1 cellular context compared by ENCODE assay signal in the genomic region with DNA sequence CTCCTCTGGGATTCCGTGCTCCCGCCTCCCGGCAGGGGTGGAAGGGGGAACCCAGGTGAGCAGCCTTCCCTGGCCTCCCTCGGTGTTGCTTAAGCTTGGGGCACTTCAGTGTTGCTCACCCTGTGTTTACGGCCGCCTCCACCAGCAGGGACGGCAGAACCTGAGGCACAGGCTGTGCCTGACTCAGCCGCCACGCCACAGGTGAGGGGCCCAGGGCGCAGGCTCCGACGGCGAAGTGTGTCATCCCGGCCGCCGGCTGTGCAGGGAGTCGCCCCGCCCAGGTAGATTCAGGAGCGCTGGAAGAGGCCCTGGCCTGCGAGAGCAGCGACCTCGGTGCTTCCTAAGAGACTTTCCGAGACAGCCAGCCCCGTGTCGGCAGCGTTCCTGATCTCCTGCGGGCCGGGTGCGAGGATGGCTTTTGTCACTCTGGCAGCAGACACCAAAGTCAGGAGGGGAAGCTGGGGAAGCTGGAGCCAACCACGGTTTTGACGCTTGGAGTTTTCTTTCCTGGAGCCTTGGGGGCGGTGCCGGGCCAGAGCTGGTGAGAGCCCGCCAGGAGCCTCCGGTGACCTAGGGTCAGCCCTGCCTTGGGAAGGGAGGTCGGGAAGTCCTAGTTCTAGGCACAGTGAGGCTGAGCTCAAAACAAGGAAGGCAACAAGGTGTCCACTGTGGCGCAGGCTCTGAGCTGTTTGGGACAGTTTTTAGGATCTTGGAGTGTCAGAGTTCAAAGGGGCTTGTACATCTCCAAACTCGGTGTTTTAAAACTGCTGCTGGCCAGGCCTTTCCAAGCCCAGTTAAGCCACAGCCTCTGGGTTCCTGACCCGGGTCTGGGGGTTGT.
A peak's percentile ranks its signal among the peaks of the same experiment; 100 is the strongest.
TF ChIP-seq lines count a peak whose summit lies in the region.

No MANE protein-coding gene starts in this region.

TF ChIP-seq in HepG2, 621 proteins besides CTCF, POLR2A, EP300 and RAD21 (continued from another document and continues in another):
- TF ChIP-seq, protein P1, sequence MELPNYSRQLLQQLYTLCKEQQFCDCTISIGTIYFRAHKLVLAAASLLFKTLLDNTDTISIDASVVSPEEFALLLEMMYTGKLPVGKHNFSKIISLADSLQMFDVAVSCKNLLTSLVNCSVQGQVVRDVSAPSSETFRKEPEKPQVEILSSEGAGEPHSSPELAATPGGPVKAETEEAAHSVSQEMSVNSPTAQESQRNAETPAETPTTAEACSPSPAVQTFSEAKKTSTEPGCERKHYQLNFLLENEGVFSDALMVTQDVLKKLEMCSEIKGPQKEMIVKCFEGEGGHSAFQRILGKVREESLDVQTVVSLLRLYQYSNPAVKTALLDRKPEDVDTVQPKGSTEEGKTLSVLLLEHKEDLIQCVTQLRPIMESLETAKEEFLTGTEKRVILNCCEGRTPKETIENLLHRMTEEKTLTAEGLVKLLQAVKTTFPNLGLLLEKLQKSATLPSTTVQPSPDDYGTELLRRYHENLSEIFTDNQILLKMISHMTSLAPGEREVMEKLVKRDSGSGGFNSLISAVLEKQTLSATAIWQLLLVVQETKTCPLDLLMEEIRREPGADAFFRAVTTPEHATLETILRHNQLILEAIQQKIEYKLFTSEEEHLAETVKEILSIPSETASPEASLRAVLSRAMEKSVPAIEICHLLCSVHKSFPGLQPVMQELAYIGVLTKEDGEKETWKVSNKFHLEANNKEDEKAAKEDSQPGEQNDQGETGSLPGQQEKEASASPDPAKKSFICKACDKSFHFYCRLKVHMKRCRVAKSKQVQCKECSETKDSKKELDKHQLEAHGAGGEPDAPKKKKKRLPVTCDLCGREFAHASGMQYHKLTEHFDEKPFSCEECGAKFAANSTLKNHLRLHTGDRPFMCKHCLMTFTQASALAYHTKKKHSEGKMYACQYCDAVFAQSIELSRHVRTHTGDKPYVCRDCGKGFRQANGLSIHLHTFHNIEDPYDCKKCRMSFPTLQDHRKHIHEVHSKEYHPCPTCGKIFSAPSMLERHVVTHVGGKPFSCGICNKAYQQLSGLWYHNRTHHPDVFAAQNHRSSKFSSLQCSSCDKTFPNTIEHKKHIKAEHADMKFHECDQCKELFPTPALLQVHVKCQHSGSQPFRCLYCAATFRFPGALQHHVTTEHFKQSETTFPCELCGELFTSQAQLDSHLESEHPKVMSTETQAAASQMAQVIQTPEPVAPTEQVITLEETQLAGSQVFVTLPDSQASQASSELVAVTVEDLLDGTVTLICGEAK (IDR thresholded peaks at IDR 0.05), result no peak
- TF ChIP-seq, protein P1 (CRISPR knock-in tag; IDR thresholded peaks at IDR 0.05), result no peak
- TF ChIP-seq NCOA5 (CRISPR knock-in tag; IDR thresholded peaks at IDR 0.05) (no peak), NR1H2 (CRISPR knock-in tag; IDR thresholded peaks at IDR 0.05; ENCODE audit: borderline replicate concordance, low read depth) (no peak), FOXO1 (CRISPR knock-in tag; IDR thresholded peaks at IDR 0.05) (peak; percentile 68; the same call in 1 of the 2 replicates), ZNF737 (CRISPR knock-in tag; IDR thresholded peaks at IDR 0.05; ENCODE audit: borderline replicate concordance) (no peak), GATAD1 (CRISPR knock-in tag; IDR thresholded peaks at IDR 0.05) (peak; percentile 48), ATF1 (CRISPR knock-in tag; IDR thresholded peaks at IDR 0.05) (no peak), ZNF263 (CRISPR knock-in tag; IDR thresholded peaks at IDR 0.05) (peak; percentile 74), ZNF768 (CRISPR knock-in tag; IDR thresholded peaks at IDR 0.05) (peak; percentile 56; the same call in 1 of the 2 replicates), ZSCAN21 (CRISPR knock-in tag; IDR thresholded peaks at IDR 0.05; ENCODE audit: borderline replicate concordance) (no peak), CBX5 (CRISPR knock-in tag; IDR thresholded peaks at IDR 0.05; ENCODE audit: borderline replicate concordance) (peak; percentile 54; the same call in 1 of the 2 replicates), SOX13 (IDR thresholded peaks at IDR 0.05) (0 out of 2 replicates have a peak, but pooled peaks have one; percentile 35), SOX13 (CRISPR knock-in tag; conservative IDR thresholded peaks at IDR 0.05 in 1 of 2, IDR thresholded peaks at IDR 0.05 in 1 of 2) (no peak), SNAPC2 (CRISPR knock-in tag; IDR thresholded peaks at IDR 0.05) (no peak), ZNF563 (CRISPR knock-in tag; IDR thresholded peaks at IDR 0.05) (no peak), ZNF337 (CRISPR knock-in tag; IDR thresholded peaks at IDR 0.05; ENCODE audit: borderline replicate concordance, low read depth) (0 out of 2 replicates have a peak, but pooled peaks have one; percentile 50), PLRG1 (conservative IDR thresholded peaks at IDR 0.05) (no peak)
- TF ChIP-seq, protein P2, sequence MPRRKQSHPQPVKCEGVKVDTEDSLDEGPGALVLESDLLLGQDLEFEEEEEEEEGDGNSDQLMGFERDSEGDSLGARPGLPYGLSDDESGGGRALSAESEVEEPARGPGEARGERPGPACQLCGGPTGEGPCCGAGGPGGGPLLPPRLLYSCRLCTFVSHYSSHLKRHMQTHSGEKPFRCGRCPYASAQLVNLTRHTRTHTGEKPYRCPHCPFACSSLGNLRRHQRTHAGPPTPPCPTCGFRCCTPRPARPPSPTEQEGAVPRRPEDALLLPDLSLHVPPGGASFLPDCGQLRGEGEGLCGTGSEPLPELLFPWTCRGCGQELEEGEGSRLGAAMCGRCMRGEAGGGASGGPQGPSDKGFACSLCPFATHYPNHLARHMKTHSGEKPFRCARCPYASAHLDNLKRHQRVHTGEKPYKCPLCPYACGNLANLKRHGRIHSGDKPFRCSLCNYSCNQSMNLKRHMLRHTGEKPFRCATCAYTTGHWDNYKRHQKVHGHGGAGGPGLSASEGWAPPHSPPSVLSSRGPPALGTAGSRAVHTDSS (CRISPR knock-in tag; conservative IDR thresholded peaks at IDR 0.05), result no peak
- TF ChIP-seq, protein P3, sequence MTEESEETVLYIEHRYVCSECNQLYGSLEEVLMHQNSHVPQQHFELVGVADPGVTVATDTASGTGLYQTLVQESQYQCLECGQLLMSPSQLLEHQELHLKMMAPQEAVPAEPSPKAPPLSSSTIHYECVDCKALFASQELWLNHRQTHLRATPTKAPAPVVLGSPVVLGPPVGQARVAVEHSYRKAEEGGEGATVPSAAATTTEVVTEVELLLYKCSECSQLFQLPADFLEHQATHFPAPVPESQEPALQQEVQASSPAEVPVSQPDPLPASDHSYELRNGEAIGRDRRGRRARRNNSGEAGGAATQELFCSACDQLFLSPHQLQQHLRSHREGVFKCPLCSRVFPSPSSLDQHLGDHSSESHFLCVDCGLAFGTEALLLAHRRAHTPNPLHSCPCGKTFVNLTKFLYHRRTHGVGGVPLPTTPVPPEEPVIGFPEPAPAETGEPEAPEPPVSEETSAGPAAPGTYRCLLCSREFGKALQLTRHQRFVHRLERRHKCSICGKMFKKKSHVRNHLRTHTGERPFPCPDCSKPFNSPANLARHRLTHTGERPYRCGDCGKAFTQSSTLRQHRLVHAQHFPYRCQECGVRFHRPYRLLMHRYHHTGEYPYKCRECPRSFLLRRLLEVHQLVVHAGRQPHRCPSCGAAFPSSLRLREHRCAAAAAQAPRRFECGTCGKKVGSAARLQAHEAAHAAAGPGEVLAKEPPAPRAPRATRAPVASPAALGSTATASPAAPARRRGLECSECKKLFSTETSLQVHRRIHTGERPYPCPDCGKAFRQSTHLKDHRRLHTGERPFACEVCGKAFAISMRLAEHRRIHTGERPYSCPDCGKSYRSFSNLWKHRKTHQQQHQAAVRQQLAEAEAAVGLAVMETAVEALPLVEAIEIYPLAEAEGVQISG (CRISPR knock-in tag; IDR thresholded peaks at IDR 0.05), result peak; percentile 57; the same call in 1 of the 2 replicates
- TF ChIP-seq, protein P4, sequence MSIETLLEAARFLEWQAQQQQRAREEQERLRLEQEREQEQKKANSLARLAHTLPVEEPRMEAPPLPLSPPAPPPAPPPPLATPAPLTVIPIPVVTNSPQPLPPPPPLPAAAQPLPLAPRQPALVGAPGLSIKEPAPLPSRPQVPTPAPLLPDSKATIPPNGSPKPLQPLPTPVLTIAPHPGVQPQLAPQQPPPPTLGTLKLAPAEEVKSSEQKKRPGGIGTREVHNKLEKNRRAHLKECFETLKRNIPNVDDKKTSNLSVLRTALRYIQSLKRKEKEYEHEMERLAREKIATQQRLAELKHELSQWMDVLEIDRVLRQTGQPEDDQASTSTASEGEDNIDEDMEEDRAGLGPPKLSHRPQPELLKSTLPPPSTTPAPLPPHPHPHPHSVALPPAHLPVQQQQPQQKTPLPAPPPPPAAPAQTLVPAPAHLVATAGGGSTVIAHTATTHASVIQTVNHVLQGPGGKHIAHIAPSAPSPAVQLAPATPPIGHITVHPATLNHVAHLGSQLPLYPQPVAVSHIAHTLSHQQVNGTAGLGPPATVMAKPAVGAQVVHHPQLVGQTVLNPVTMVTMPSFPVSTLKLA (IDR thresholded peaks at IDR 0.05), result peak; percentile 20; the same call in 1 of the 2 replicates
- TF ChIP-seq, protein P5, sequence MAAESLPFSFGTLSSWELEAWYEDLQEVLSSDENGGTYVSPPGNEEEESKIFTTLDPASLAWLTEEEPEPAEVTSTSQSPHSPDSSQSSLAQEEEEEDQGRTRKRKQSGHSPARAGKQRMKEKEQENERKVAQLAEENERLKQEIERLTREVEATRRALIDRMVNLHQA (CRISPR knock-in tag; IDR thresholded peaks at IDR 0.05), result no peak
- TF ChIP-seq, protein P6, sequence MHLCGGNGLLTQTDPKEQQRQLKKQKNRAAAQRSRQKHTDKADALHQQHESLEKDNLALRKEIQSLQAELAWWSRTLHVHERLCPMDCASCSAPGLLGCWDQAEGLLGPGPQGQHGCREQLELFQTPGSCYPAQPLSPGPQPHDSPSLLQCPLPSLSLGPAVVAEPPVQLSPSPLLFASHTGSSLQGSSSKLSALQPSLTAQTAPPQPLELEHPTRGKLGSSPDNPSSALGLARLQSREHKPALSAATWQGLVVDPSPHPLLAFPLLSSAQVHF (CRISPR knock-in tag; IDR thresholded peaks at IDR 0.05), result no peak
- TF ChIP-seq, protein P7, sequence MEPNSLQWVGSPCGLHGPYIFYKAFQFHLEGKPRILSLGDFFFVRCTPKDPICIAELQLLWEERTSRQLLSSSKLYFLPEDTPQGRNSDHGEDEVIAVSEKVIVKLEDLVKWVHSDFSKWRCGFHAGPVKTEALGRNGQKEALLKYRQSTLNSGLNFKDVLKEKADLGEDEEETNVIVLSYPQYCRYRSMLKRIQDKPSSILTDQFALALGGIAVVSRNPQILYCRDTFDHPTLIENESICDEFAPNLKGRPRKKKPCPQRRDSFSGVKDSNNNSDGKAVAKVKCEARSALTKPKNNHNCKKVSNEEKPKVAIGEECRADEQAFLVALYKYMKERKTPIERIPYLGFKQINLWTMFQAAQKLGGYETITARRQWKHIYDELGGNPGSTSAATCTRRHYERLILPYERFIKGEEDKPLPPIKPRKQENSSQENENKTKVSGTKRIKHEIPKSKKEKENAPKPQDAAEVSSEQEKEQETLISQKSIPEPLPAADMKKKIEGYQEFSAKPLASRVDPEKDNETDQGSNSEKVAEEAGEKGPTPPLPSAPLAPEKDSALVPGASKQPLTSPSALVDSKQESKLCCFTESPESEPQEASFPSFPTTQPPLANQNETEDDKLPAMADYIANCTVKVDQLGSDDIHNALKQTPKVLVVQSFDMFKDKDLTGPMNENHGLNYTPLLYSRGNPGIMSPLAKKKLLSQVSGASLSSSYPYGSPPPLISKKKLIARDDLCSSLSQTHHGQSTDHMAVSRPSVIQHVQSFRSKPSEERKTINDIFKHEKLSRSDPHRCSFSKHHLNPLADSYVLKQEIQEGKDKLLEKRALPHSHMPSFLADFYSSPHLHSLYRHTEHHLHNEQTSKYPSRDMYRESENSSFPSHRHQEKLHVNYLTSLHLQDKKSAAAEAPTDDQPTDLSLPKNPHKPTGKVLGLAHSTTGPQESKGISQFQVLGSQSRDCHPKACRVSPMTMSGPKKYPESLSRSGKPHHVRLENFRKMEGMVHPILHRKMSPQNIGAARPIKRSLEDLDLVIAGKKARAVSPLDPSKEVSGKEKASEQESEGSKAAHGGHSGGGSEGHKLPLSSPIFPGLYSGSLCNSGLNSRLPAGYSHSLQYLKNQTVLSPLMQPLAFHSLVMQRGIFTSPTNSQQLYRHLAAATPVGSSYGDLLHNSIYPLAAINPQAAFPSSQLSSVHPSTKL (CRISPR knock-in tag; IDR thresholded peaks at IDR 0.05), result peak; percentile 34; the same call in 1 of the 2 replicates
- TF ChIP-seq, protein P8, sequence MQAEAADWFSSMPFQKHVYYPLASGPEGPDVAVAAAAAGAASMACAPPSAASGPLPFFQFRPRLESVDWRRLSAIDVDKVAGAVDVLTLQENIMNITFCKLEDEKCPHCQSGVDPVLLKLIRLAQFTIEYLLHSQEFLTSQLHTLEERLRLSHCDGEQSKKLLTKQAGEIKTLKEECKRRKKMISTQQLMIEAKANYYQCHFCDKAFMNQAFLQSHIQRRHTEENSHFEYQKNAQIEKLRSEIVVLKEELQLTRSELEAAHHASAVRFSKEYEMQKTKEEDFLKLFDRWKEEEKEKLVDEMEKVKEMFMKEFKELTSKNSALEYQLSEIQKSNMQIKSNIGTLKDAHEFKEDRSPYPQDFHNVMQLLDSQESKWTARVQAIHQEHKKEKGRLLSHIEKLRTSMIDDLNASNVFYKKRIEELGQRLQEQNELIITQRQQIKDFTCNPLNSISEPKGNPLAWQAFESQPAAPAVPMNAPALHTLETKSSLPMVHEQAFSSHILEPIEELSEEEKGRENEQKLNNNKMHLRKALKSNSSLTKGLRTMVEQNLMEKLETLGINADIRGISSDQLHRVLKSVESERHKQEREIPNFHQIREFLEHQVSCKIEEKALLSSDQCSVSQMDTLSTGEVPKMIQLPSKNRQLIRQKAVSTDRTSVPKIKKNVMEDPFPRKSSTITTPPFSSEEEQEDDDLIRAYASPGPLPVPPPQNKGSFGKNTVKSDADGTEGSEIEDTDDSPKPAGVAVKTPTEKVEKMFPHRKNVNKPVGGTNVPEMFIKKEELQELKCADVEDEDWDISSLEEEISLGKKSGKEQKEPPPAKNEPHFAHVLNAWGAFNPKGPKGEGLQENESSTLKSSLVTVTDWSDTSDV (CRISPR knock-in tag; IDR thresholded peaks at IDR 0.05), result 0 out of 2 replicates have a peak, but pooled peaks have one; percentile 61
